In the genomic region with DNA sequence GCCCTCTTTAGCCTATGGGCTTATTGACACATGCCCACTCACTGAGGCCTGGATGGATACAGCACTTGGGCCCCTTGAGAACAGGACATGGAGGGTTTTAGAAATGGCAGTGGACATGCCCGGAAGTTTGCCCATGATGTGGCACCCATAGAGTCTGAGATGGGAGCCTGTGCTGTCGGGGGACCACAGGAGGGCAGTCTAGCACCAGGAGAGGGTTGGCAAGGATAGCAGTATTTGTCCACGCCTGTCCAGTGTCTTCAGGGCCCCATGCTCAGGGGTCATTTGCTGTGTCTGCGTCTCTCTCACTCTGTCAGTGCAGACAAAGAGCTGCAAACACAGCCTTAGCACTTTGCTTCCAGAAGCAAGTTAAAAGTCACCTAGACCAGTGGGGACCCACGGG, we compare ENCODE assay signal across 9 cellular contexts. TPM values are rescaled to one million over a fixed set of nuclear protein-coding genes. Genes with fewer than 3 reads are reported as not detected.
DNase-seq lines count a peak whose midpoint lies in the region; ATAC-seq, FAIRE-seq and TF ChIP-seq lines count a peak whose summit lies in the region.
"Had no signal": no experiment of that assay in that cellular context is flagged by ENCODE, and none has a peak within 500 bp of the region (broad histone marks: within the 10 kb centered on the region; RNA-seq: fewer than 3 reads in every experiment).

No MANE protein-coding gene starts in this region.

- no peak overlapping the region for H3K4me3 ChIP-seq in lung

- ATAC-seq in lung (ENCODE audit: insufficient read depth, low FRiP score) (no peak), GM21390 (IDR thresholded peaks at IDR 0.05; ENCODE audit: unreplicated experiment) (no peak)

- H3K9me3 ChIP-seq in lung (ENCODE audit: control insufficient read depth in 2 of 2, insufficient read depth in 1 of 2, low read length in 1 of 2): peaks cover 0 to 2% of the 10 kb centered on the region in 2 donors

- H3K4me1 ChIP-seq in lung (ENCODE audit: control insufficient read depth in 2 of 2, insufficient read depth in 2 of 2, low read length in 2 of 2): peaks cover 0 to 10% of the 10 kb centered on the region in 2 donors

- H3K27me3 ChIP-seq in lung (ENCODE audit: control insufficient read depth, insufficient read depth): no peaks in the 10 kb centered on the region

- H3K36me3 ChIP-seq in lung (ENCODE audit: control insufficient read depth in 2 of 2, insufficient read depth in 2 of 2, low read length in 2 of 2): no peaks in the 10 kb centered on the region

- peak; percentile 21 for TF ChIP-seq CTCF in lung (IDR thresholded peaks at IDR 0.05; ENCODE audit: control extremely low read depth, extremely low read depth)

- DNase-seq in DMS53 treated with DMSO at 0.1 percent for 48 hours (lab: John Stamatoyannopoulos, UW; ENCODE audit: unreplicated experiment) (peak; percentile 32), HTR-8/SVneo (ENCODE audit: insufficient read length, low spot score) (peak; percentile 41), amniotic epithelial cell (ENCODE audit: low read depth) (peak; percentile 44), lung (ENCODE audit: low spot score) (no peak), NCI-H526 treated with DMSO at 0.1 percent for 48 hours (lab: John Stamatoyannopoulos, UW) (no peak)
- DNase-seq in stimulated activated CD4-positive, alpha-beta T cell treated with anti-CD3 and anti-CD28 coated beads, Interleukin-12 subunit alpha, Interleukin-12 subunit beta, amount 100 ng/mL, for 4 hours: no peak
- DNase-seq: T-helper 9 cell had no signal

- FAIRE-seq in HTR-8/SVneo (lab: Jason Lieb, UNC): no peak
- FAIRE-seq: colon had no signal

- 84 to 87% methylated on average over 5 of the region's 5 CpGs for WGBS in lung, 2 donors

- no peak overlapping the region for H3K27ac ChIP-seq in lung (ENCODE audit: low read depth in 1 of 2, low read length in 1 of 2)

RNA-seq across cellular contexts. Expression of a gene that starts 48.7 kb away (rescaled TPM):
- total RNA-seq in lung: 1 to 10 TPM in 1 of 2 donors, under 1 TPM in 1; 0.63 to 1.3 TPM
- polyA plus RNA-seq in lung: 1 to 10 TPM in 1 of 2 donors, under 1 TPM in 1; 0.35 to 1.0 TPM

Comparison
In these comparisons a context has a peak if more than half of its experiments do, and no peak if none do; other contexts are left out.
1. DNase-seq: peak in DMS53 treated with DMSO at 0.1 percent for 48 hours (single experiment), HTR-8/SVneo (single experiment) and amniotic epithelial cell (single experiment); none in lung (single experiment), stimulated activated CD4-positive, alpha-beta T cell treated with anti-CD3 and anti-CD28 coated beads, Interleukin-12 subunit alpha, Interleukin-12 subunit beta, amount 100 ng/mL, for 4 hours (single experiment) and NCI-H526 treated with DMSO at 0.1 percent for 48 hours (single experiment).